Comparison of ENCODE assay signal across 7 cellular contexts in the genomic region with DNA sequence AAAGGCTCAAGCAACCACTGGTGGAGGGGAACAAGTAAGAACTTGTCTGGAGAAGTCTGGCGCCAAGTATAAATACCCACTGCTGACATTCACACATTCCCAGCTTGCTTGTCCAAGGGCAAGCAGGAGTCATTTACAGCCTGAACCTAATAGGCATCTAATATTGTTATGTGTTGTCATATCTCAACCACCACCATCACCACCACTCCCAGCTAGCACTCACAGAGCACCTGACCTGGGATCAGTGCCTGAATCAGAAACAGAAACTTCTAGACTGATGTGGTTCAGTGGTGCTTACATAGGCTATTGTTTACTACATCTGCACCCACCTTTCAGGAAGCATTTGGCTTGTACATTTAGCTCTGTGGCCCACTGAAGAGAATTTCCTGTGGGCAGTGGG.
DNase-seq lines count a peak whose midpoint lies in the region; ATAC-seq lines count a peak whose summit lies in the region.
"Not testable (repeated sequence)": the region's sequence is repeated elsewhere in the genome, so short reads cannot be mapped to it uniquely, and the experiment has no call there.

No MANE protein-coding gene starts in this region.

- not testable (repeated sequence) for H3K27me3 Mint-ChIP-seq in activated CD8-positive, alpha-beta memory T cell treated with anti-CD3 and anti-CD28 coated beads, Interleukin-2, amount 10 ng/mL, durations not matched to agents 7 days and 5 days

- DNase-seq in activated CD8-positive, alpha-beta memory T cell treated with anti-CD3 and anti-CD28 coated beads, Interleukin-2, amount 10 ng/mL, durations not matched to agents 7 days and 5 days; left colon: not testable (repeated sequence)

- ATAC-seq in GM18868 (IDR thresholded peaks at IDR 0.05; ENCODE audit: unreplicated experiment) (peak; percentile 91), GM19467 (IDR thresholded peaks at IDR 0.05; ENCODE audit: unreplicated experiment) (peak; percentile 85), HG02588 (IDR thresholded peaks at IDR 0.05; ENCODE audit: unreplicated experiment) (peak; percentile 92), HG03060 (IDR thresholded peaks at IDR 0.05; ENCODE audit: low read depth, unreplicated experiment) (peak; percentile 76), HG03460 (IDR thresholded peaks at IDR 0.05; ENCODE audit: unreplicated experiment) (peak; percentile 95), left colon (peak; percentile 36)
- ATAC-seq in activated CD8-positive, alpha-beta memory T cell treated with anti-CD3 and anti-CD28 coated beads, Interleukin-2, amount 10 ng/mL, durations not matched to agents 7 days and 5 days: peak; percentile 88

- CTCF ChIA-PET in activated CD8-positive, alpha-beta memory T cell treated with anti-CD3 and anti-CD28 coated beads, Interleukin-2, amount 10 ng/mL, durations not matched to agents 7 days and 5 days (lab: Charles Lee): interaction anchor here (0.9 to 1.7 kb wide), 2 partner anchors 14 to 640 kb away, joined by 3 to 5 read pairs; no protein-coding TSS in a partner anchor

- intact Hi-C loops in left colon (cut with DNase I, micrococcal nuclease): not testable (repeated sequence)

- not testable (repeated sequence) for H3K9me3 Mint-ChIP-seq in activated CD8-positive, alpha-beta memory T cell treated with anti-CD3 and anti-CD28 coated beads, Interleukin-2, amount 10 ng/mL, durations not matched to agents 7 days and 5 days (ENCODE audit: low read depth)

- H3K4me3 Mint-ChIP-seq in activated CD8-positive, alpha-beta memory T cell treated with anti-CD3 and anti-CD28 coated beads, Interleukin-2, amount 10 ng/mL, durations not matched to agents 7 days and 5 days: not testable (repeated sequence)

- not testable (repeated sequence) for H3K4me1 Mint-ChIP-seq in activated CD8-positive, alpha-beta memory T cell treated with anti-CD3 and anti-CD28 coated beads, Interleukin-2, amount 10 ng/mL, durations not matched to agents 7 days and 5 days

- H3K36me3 Mint-ChIP-seq in activated CD8-positive, alpha-beta memory T cell treated with anti-CD3 and anti-CD28 coated beads, Interleukin-2, amount 10 ng/mL, durations not matched to agents 7 days and 5 days: not testable (repeated sequence)

- not testable (repeated sequence) for H3K27ac Mint-ChIP-seq in activated CD8-positive, alpha-beta memory T cell treated with anti-CD3 and anti-CD28 coated beads, Interleukin-2, amount 10 ng/mL, durations not matched to agents 7 days and 5 days

Comparison
In these comparisons a context has a peak if more than half of its experiments do, and no peak if none do; other contexts are left out.
1. ATAC-seq: peak in every context shown above with its lines; median percentile 95 in HG03460; 92 in HG02588; 91 in GM18868; 88 in activated CD8-positive, alpha-beta memory T cell treated with anti-CD3 and anti-CD28 coated beads, Interleukin-2, amount 10 ng/mL, durations not matched to agents 7 days and 5 days; 85 in GM19467; 76 in HG03060; 36 in left colon.